ENCODE assay signal across 8 cellular contexts in the genomic region with DNA sequence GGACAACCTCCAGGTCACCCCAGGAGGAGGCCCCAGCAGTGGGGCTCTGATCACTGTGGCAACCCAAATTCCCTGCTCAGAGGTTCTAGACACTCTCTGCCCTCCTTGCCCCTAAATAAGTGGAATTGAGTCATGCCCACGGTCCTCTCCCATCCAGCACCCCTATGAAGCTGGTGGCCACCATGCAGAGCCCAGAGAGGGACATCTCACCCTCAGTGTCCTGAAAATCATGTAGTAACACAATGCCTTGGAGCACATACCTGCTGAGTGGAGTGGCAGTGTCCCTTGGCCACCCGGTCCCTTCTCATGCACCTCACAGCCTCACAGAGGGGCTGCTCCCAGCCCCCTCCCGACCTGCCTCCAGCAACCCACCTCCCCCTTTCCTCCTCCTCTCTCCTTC.
DNase-seq lines count a peak whose midpoint lies in the region; ATAC-seq, FAIRE-seq and TF ChIP-seq lines count a peak whose summit lies in the region.
"Had no signal": no experiment of that assay in that cellular context is flagged by ENCODE, and none has a peak within 500 bp of the region (broad histone marks: within the 10 kb centered on the region; RNA-seq: fewer than 3 reads in every experiment).

No MANE protein-coding gene starts in this region.

- no peaks in the 10 kb centered on the region for H3K9me3 Mint-ChIP-seq in activated CD8-positive, alpha-beta memory T cell treated with anti-CD3 and anti-CD28 coated beads, Interleukin-2, amount 10 ng/mL, durations not matched to agents 7 days and 5 days (ENCODE audit: low read depth)
- H3K9me3 Mint-ChIP-seq in stimulated activated naive CD8-positive, alpha-beta T cell treated with anti-CD3 and anti-CD28 coated beads, Interleukin-15, amount 100 ng/mL, for 72 hours: no peaks in the 10 kb centered on the region

- CTCF ChIA-PET in activated CD8-positive, alpha-beta memory T cell treated with anti-CD3 and anti-CD28 coated beads, Interleukin-2, amount 10 ng/mL, durations not matched to agents 7 days and 5 days (lab: Charles Lee): no interaction called here

- no peak for ATAC-seq in activated CD8-positive, alpha-beta memory T cell treated with anti-CD3 and anti-CD28 coated beads, Interleukin-2, amount 10 ng/mL, durations not matched to agents 7 days and 5 days
- ATAC-seq in stimulated activated naive CD8-positive, alpha-beta T cell treated with anti-CD3 and anti-CD28 coated beads, Interleukin-15, amount 100 ng/mL, for 72 hours: peak; percentile 4

- H2AFZ ChIP-seq in keratinocyte (ENCODE audit: control insufficient read depth, low read length): no peak overlapping the region

- no peaks in the 10 kb centered on the region for H3K79me2 ChIP-seq in keratinocyte (ENCODE audit: control insufficient read depth, insufficient read depth, low read length)

- H3K4me1 Mint-ChIP-seq in activated CD8-positive, alpha-beta memory T cell treated with anti-CD3 and anti-CD28 coated beads, Interleukin-2, amount 10 ng/mL, durations not matched to agents 7 days and 5 days: peaks cover 34% of the 10 kb centered on the region
- H3K4me1 Mint-ChIP-seq in stimulated activated naive CD8-positive, alpha-beta T cell treated with anti-CD3 and anti-CD28 coated beads, Interleukin-15, amount 100 ng/mL, for 72 hours: peaks cover 70% of the 10 kb centered on the region

- no peaks in the 10 kb centered on the region for H3K9me3 ChIP-seq in keratinocyte (ENCODE audit: control insufficient read depth, low read depth, low read length)

- peaks cover 20% of the 10 kb centered on the region for H3K27me3 Mint-ChIP-seq in activated CD8-positive, alpha-beta memory T cell treated with anti-CD3 and anti-CD28 coated beads, Interleukin-2, amount 10 ng/mL, durations not matched to agents 7 days and 5 days
- no peaks in the 10 kb centered on the region for H3K27me3 Mint-ChIP-seq in stimulated activated naive CD8-positive, alpha-beta T cell treated with anti-CD3 and anti-CD28 coated beads, Interleukin-15, amount 100 ng/mL, for 72 hours

- peak overlapping the region in 1 of 3 experiments; percentile 54 for H3K4me3 ChIP-seq in keratinocyte (ENCODE audit: control insufficient read depth in 2 of 3, extremely low read depth in 1 of 3, insufficient read depth in 2 of 3, low read depth in 1 of 3, low read length in 3 of 3)
- H3K4me3 ChIP-seq in brain microvascular endothelial cell (ENCODE audit: low read depth, low read length): no peak overlapping the region

- H3K27me3 ChIP-seq in keratinocyte (ENCODE audit: control insufficient read depth, extremely low read depth, insufficient read depth, low read length): no peaks in the 10 kb centered on the region
- no peaks in the 10 kb centered on the region for H3K27me3 ChIP-seq in brain microvascular endothelial cell (replicated peaks)

- H3K9ac ChIP-seq in keratinocyte (ENCODE audit: control insufficient read depth, extremely low read depth, insufficient read depth, low read length): no peak overlapping the region
- H3K9ac ChIP-seq: KMS-11 had no signal

- H3K36me3 ChIP-seq in keratinocyte (ENCODE audit: control insufficient read depth in 2 of 2, extremely low read depth in 1 of 2, insufficient read depth in 2 of 2, low read length in 2 of 2) (no peaks in the 10 kb centered on the region), brain microvascular endothelial cell (replicated peaks) (no peaks in the 10 kb centered on the region)

- H3K27ac ChIP-seq in keratinocyte (ENCODE audit: control insufficient read depth, insufficient read depth, low read length) (no peak overlapping the region), brain microvascular endothelial cell (no peak overlapping the region)
- H3K27ac ChIP-seq: KMS-11 had no signal

- peak; percentile 1 for DNase-seq in GM03348 (ENCODE audit: low spot score)
- peak; percentile 36 for DNase-seq in activated CD8-positive, alpha-beta memory T cell treated with anti-CD3 and anti-CD28 coated beads, Interleukin-2, amount 10 ng/mL, durations not matched to agents 7 days and 5 days
- DNase-seq in keratinocyte (ENCODE audit: low read depth, low spot score): no peak
- DNase-seq in stimulated activated naive CD8-positive, alpha-beta T cell treated with anti-CD3 and anti-CD28 coated beads, Interleukin-15, amount 100 ng/mL, for 72 hours: peak in 1 of 2 donors; percentile 8
- DNase-seq in H54 (ENCODE audit: insufficient read length, low spot score): no peak
- DNase-seq in brain microvascular endothelial cell: no peak
- no peak for DNase-seq in HuH-7 (ENCODE audit: low spot score)

- TF ChIP-seq POLR2A in H54 (IDR thresholded peaks at IDR 0.05; ENCODE audit: low read depth, low read length): no peak

- TF ChIP-seq CTCF in keratinocyte (optimal IDR thresholded peaks at IDR 0.05 in 1 of 3, IDR thresholded peaks at IDR 0.05 in 1 of 3, conservative IDR thresholded peaks at IDR 0.05 in 1 of 3; ENCODE audit: extremely low read depth in 1 of 3, insufficient read depth in 2 of 3, low read length in 3 of 3) (no peak), brain microvascular endothelial cell (IDR thresholded peaks at IDR 0.05; ENCODE audit: low read depth, low read length, missing control alignments) (no peak)

- peak overlapping the region; percentile 72 for H3K4me2 ChIP-seq in keratinocyte (ENCODE audit: control insufficient read depth, extremely low read depth, insufficient read depth, low read depth, low read length)
- H3K4me2 ChIP-seq: KMS-11 had no signal

- no peaks in the 10 kb centered on the region for H3K9me1 ChIP-seq in keratinocyte (ENCODE audit: control insufficient read depth, extremely low read depth, insufficient read depth, low read length)

- dilution Hi-C loops in keratinocyte (cut with MboI; ENCODE audit: extremely low pct_ligation_motif_present, low sequenced_read_pairs): no loop called here

- FAIRE-seq in keratinocyte (lab: Jason Lieb, UNC) (no peak), H54 (lab: Jason Lieb, UNC) (no peak)

- in situ Hi-C loops in brain microvascular endothelial cell (cut with HindIII; ENCODE audit: low pct_ligation_motif_present, low sequenced_read_pairs): no loop called here

- H3K27ac Mint-ChIP-seq in activated CD8-positive, alpha-beta memory T cell treated with anti-CD3 and anti-CD28 coated beads, Interleukin-2, amount 10 ng/mL, durations not matched to agents 7 days and 5 days: no peak overlapping the region
- peak overlapping the region in 1 of 2 donors; percentile 71 for H3K27ac Mint-ChIP-seq in stimulated activated naive CD8-positive, alpha-beta T cell treated with anti-CD3 and anti-CD28 coated beads, Interleukin-15, amount 100 ng/mL, for 72 hours

- H3K4me1 ChIP-seq in keratinocyte (ENCODE audit: control insufficient read depth, extremely low read depth, insufficient read depth, low read length): peaks cover 34% of the 10 kb centered on the region

- H3K36me3 Mint-ChIP-seq in activated CD8-positive, alpha-beta memory T cell treated with anti-CD3 and anti-CD28 coated beads, Interleukin-2, amount 10 ng/mL, durations not matched to agents 7 days and 5 days: no peaks in the 10 kb centered on the region

- H3K4me3 Mint-ChIP-seq in activated CD8-positive, alpha-beta memory T cell treated with anti-CD3 and anti-CD28 coated beads, Interleukin-2, amount 10 ng/mL, durations not matched to agents 7 days and 5 days: no peak overlapping the region
- H3K4me3 Mint-ChIP-seq in stimulated activated naive CD8-positive, alpha-beta T cell treated with anti-CD3 and anti-CD28 coated beads, Interleukin-15, amount 100 ng/mL, for 72 hours: peak overlapping the region; percentile 72 to 84

- no peaks in the 10 kb centered on the region for H4K20me1 ChIP-seq in keratinocyte (ENCODE audit: control insufficient read depth, extremely low read depth, insufficient read depth, low read length)

Comparison
In these comparisons a context has a peak if more than half of its experiments do, and no peak if none do; other contexts are left out.
1. DNase-seq: peak in GM03348 (single experiment) and activated CD8-positive, alpha-beta memory T cell treated with anti-CD3 and anti-CD28 coated beads, Interleukin-2, amount 10 ng/mL, durations not matched to agents 7 days and 5 days (single experiment); none in keratinocyte (single experiment), H54 (single experiment), brain microvascular endothelial cell (single experiment) and HuH-7 (single experiment).